In genomic region chr3:184016820-184017671, GRCh38 we compare ENCODE assay signal across 8 cellular contexts. TPM values are rescaled to one million over a fixed set of nuclear protein-coding genes. Genes with fewer than 3 reads are reported as not detected.
DNase-seq lines count a peak whose midpoint lies in the region; ATAC-seq, FAIRE-seq and TF ChIP-seq lines count a peak whose summit lies in the region.

No MANE protein-coding gene starts in this region.

- peaks cover 9 to 42% (median 10%) of the 10 kb centered on the region in 3 donors for H3K4me1 ChIP-seq in esophagus squamous epithelium

- intact Hi-C loops in CD4-positive, alpha-beta T cell (cut with DNase I, micrococcal nuclease): loop anchor here (1.0 to 10.0 kb wide), 10 partner anchors 120 to 1568 kb away; partner anchors contain the start of genes ABCF3 (in 1 of the 2), AP2M1 (in 1 of the 2), EEF1AKMT4 (in 1 of the 2) and EIF2B5 (in 1 of the 2)
- intact Hi-C loops in esophagus squamous epithelium (cut with DNase I): loop anchor here (5.0 to 10.0 kb wide), 2 partner anchors 118 to 120 kb away; partner anchors contain the start of gene EIF2B5

- peaks cover 3% of the 10 kb centered on the region for H3K27me3 ChIP-seq in CD4-positive, alpha-beta T cell (ENCODE audit: control insufficient read depth, insufficient read depth, low read length)
- H3K27me3 ChIP-seq in esophagus squamous epithelium: no peaks in the 10 kb centered on the region

- POLR2A ChIA-PET in CD4-positive, alpha-beta T cell (lab: Charles Lee): interaction anchor here (1.5 kb wide), 1 partner anchor 118 kb away, joined by 8 read pairs; the partner anchor contains the start of gene EIF2B5

- H3K4me1 Mint-ChIP-seq in CD4-positive, alpha-beta T cell (ENCODE audit: low read depth): peaks cover 26% of the 10 kb centered on the region
- H3K4me1 Mint-ChIP-seq in naive B cell: peaks cover 11 to 21% (median 20%) of the 10 kb centered on the region in 3 donors

- H3K27ac ChIP-seq in CD4-positive, alpha-beta T cell (ENCODE audit: low read depth, low read length): peak overlapping the region; percentile 23
- peak overlapping the region; percentile 89 to 95 (median 90) for H3K27ac ChIP-seq in esophagus squamous epithelium

- peak overlapping the region; percentile 66 for H3K27ac Mint-ChIP-seq in CD4-positive, alpha-beta T cell
- H3K27ac Mint-ChIP-seq in naive B cell: peak overlapping the region; percentile 82 to 95 (median 95)

- H3K4me3 ChIP-seq in esophagus squamous epithelium: peak overlapping the region; percentile 84 to 100 (median 98)

- peak overlapping the region; percentile 100 for H3K4me3 Mint-ChIP-seq in CD4-positive, alpha-beta T cell
- H3K4me3 Mint-ChIP-seq in naive B cell: peak overlapping the region; percentile 97 to 100 (median 100)

- ATAC-seq in CD4-positive, alpha-beta T cell (ENCODE audit: poor library complexity): peak; percentile 53
- peak; percentile 77 for ATAC-seq in HG03342 (IDR thresholded peaks at IDR 0.05; ENCODE audit: unreplicated experiment)
- peak; percentile 73 to 77 for ATAC-seq in naive B cell (ENCODE audit: low read depth in 2 of 2)

- H3K9me3 ChIP-seq in CD4-positive, alpha-beta T cell (ENCODE audit: control insufficient read depth, low read length): no peaks in the 10 kb centered on the region
- H3K9me3 ChIP-seq in esophagus squamous epithelium: no peaks in the 10 kb centered on the region

- FAIRE-seq in GM19239 (lab: Jason Lieb, UNC): no peak

- 30 to 31% methylated on average over 9 to 10 of the region's 57 CpGs for WGBS in esophagus squamous epithelium, 2 donors

- no peaks in the 10 kb centered on the region for H3K9me3 Mint-ChIP-seq in CD4-positive, alpha-beta T cell
- no peaks in the 10 kb centered on the region for H3K9me3 Mint-ChIP-seq in naive B cell

- H3K36me3 ChIP-seq in esophagus squamous epithelium: peaks cover 0 to 23% (median 0%) of the 10 kb centered on the region in 3 donors

- peaks cover 20% of the 10 kb centered on the region for H3K36me3 Mint-ChIP-seq in CD4-positive, alpha-beta T cell (ENCODE audit: low read depth)
- peaks cover 4 to 7% of the 10 kb centered on the region in 2 donors for H3K36me3 Mint-ChIP-seq in naive B cell

- peak; percentile 99 for TF ChIP-seq CTCF in CD4-positive, alpha-beta T cell (IDR thresholded peaks at IDR 0.05)
- TF ChIP-seq CTCF in esophagus squamous epithelium (IDR thresholded peaks at IDR 0.05): peak; percentile 91 to 98 (median 98)

- DNase-seq in CD4-positive, alpha-beta T cell: peak in 7 of 10 experiments; percentile 11 to 57 (median 29)
- peak; percentile 52 for DNase-seq in GM19239 (ENCODE audit: insufficient read length, low spot score)
- peak; percentile 85 for DNase-seq in NCI-H69 (lab: John Stamatoyannopoulos, UW)
- peak; percentile 43 for DNase-seq in activated T-cell treated with anti-CD3 and anti-CD28 coated beads for 24 hours (ENCODE audit: low read depth)
- DNase-seq in esophagus squamous epithelium (lab: John Stamatoyannopoulos, UW): no peak
- DNase-seq in naive B cell: no peak
- DNase-seq in stimulated activated naive CD4-positive, alpha-beta T cell treated with Interleukin-2 at 50 U/mL for 16 hours (lab: John Stamatoyannopoulos, UW): peak; percentile 32

- H3K27me3 Mint-ChIP-seq in CD4-positive, alpha-beta T cell: peaks cover 5% of the 10 kb centered on the region
- peaks cover 4 to 23% (median 13%) of the 10 kb centered on the region in 3 donors for H3K27me3 Mint-ChIP-seq in naive B cell

- TF ChIP-seq POLR2A in esophagus squamous epithelium (IDR thresholded peaks at IDR 0.05): no peak

- CTCF ChIA-PET in CD4-positive, alpha-beta T cell (lab: Charles Lee): interaction anchor here (1.0 to 2.0 kb wide), 3 partner anchors 122 to 233 kb away, joined by 3 to 6 read pairs (median 5); partner anchors contain the start of genes EEF1AKMT4 and PARL

RNA-seq across cellular contexts. Expression of gene ABCC5, which starts 0.6 kb away (rescaled TPM):
- 10 to 100 TPM; 10.8 to 11.4 TPM for total RNA-seq in CD4-positive, alpha-beta T cell
- total RNA-seq in esophagus squamous epithelium: 10 to 100 TPM; 34.3 to 50.2 (median 40.4) TPM
- polyA plus RNA-seq in naive B cell (ENCODE audit: low read depth in 6 of 6): 10 to 100 TPM in 3 of 6 donors, 1 to 10 TPM in 3; 8.3 to 15.1 (median 10.5) TPM

RNA-seq across cellular contexts. Expression of gene HTR3D, which starts 14.5 kb away (rescaled TPM):
- not detected for total RNA-seq in CD4-positive, alpha-beta T cell
- total RNA-seq in esophagus squamous epithelium: not detected
- polyA plus RNA-seq in naive B cell (ENCODE audit: low read depth in 6 of 6): not detected

RNA-seq across cellular contexts. Expression of gene HTR3C, which starts 35.8 kb away (rescaled TPM):
- not detected for total RNA-seq in CD4-positive, alpha-beta T cell
- not detected for total RNA-seq in esophagus squamous epithelium
- polyA plus RNA-seq in naive B cell (ENCODE audit: low read depth in 6 of 6): not detected

Comparison
In these comparisons a context has a peak if more than half of its experiments do, and no peak if none do; other contexts are left out.
1. DNase-seq: peak in CD4-positive, alpha-beta T cell (7 of 10), GM19239 (single experiment), NCI-H69 (single experiment), activated T-cell treated with anti-CD3 and anti-CD28 coated beads for 24 hours (single experiment) and stimulated activated naive CD4-positive, alpha-beta T cell treated with Interleukin-2 at 50 U/mL for 16 hours (single experiment); none in esophagus squamous epithelium (single experiment) and naive B cell (single experiment).
2. Peak in every context shown above with its lines, with median percentiles within 50 percentile points of each other: ATAC-seq.